Comparison of ENCODE assay signal across 19 cellular contexts in the genomic region with DNA sequence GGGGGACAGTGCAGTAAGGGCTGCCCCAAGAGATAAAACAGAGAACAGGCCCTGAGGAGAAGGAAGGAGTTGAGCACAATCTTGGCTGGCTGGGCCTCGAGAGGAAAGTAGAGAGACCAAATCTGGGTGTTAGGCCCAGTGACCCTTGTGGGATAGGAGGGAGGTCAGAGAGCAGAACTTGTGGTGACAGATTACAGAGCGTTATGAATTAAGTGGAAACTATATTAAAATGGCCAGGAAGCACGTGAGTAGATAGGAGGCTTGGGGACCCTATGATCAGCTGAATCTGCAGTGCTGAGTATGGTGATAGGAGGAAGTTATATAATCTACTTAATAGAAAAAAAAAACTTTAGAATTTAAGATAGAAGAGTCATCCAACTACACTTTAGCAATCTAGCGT.
DNase-seq lines count a peak whose midpoint lies in the region; ATAC-seq and TF ChIP-seq lines count a peak whose summit lies in the region.
"Had no signal": no experiment of that assay in that cellular context is flagged by ENCODE, and none has a peak within 500 bp of the region (broad histone marks: within the 10 kb centered on the region; RNA-seq: fewer than 3 reads in every experiment).

No MANE protein-coding gene starts in this region.

- peak overlapping the region; percentile 13 for H3K27ac Mint-ChIP-seq in stimulated activated naive CD8-positive, alpha-beta T cell treated with anti-CD3 and anti-CD28 coated beads, Interleukin-15, Interleukin-2, amounts not matched to agents 100 ng/mL and 50 ng/mL, for 24 hours
- no peak overlapping the region for H3K27ac Mint-ChIP-seq in stimulated activated naive CD8-positive, alpha-beta T cell treated with anti-CD3 and anti-CD28 coated beads, Interleukin-15, amount 100 ng/mL, for 72 hours
- peak overlapping the region; percentile 89 for H3K27ac Mint-ChIP-seq in effector memory CD8-positive, alpha-beta T cell
- peak overlapping the region; percentile 92 for H3K27ac Mint-ChIP-seq in stimulated activated naive B cell treated with anti-CD40 and anti-IgM and Interleukin-4, amounts not matched to agents 10 μg/mL and 1 μg/mL and 100 μg/mL, for 72 hours
- H3K27ac Mint-ChIP-seq: nephron had no signal

- H3K4me1 Mint-ChIP-seq in stimulated activated naive CD8-positive, alpha-beta T cell treated with anti-CD3 and anti-CD28 coated beads, Interleukin-15, Interleukin-2, amounts not matched to agents 100 ng/mL and 50 ng/mL, for 24 hours (ENCODE audit: low read depth), result peaks cover 68% of the 10 kb centered on the region
- peaks cover 46% of the 10 kb centered on the region for H3K4me1 Mint-ChIP-seq in stimulated activated naive CD8-positive, alpha-beta T cell treated with anti-CD3 and anti-CD28 coated beads, Interleukin-15, amount 100 ng/mL, for 72 hours
- H3K4me1 Mint-ChIP-seq in effector memory CD8-positive, alpha-beta T cell (ENCODE audit: low read depth in 2 of 2), result peaks cover 53 to 72% of the 10 kb centered on the region in 2 donors
- H3K4me1 Mint-ChIP-seq in stimulated activated naive B cell treated with anti-CD40 and anti-IgM and Interleukin-4, amounts not matched to agents 10 μg/mL and 1 μg/mL and 100 μg/mL, for 72 hours, result peaks cover 38 to 63% of the 10 kb centered on the region in 2 donors

- no peaks in the 10 kb centered on the region for H4K20me1 ChIP-seq in SU-DHL-6 (ENCODE audit: low read depth, low read length)

- no peak overlapping the region for H3K4me3 ChIP-seq in SU-DHL-6 (ENCODE audit: insufficient read depth, low read length, poor library complexity, severe bottlenecking)
- H3K4me3 ChIP-seq: breast epithelium, Peyer's patch, prostate gland, smooth muscle cell, transverse colon had no signal

- no peaks in the 10 kb centered on the region for H3K9me3 ChIP-seq in SU-DHL-6 (ENCODE audit: insufficient read depth, low read length)
- H3K9me3 ChIP-seq: breast epithelium, Peyer's patch, prostate gland, transverse colon had no signal

- H3K79me2 ChIP-seq in SU-DHL-6 (ENCODE audit: insufficient read depth, low read length), result peaks cover 51% of the 10 kb centered on the region

- H2AFZ ChIP-seq in SU-DHL-6 (ENCODE audit: low read depth, low read length, severe bottlenecking), result no peak overlapping the region

- no peaks in the 10 kb centered on the region for H3K27me3 Mint-ChIP-seq in stimulated activated naive CD8-positive, alpha-beta T cell treated with anti-CD3 and anti-CD28 coated beads, Interleukin-15, Interleukin-2, amounts not matched to agents 100 ng/mL and 50 ng/mL, for 24 hours
- H3K27me3 Mint-ChIP-seq in stimulated activated naive CD8-positive, alpha-beta T cell treated with anti-CD3 and anti-CD28 coated beads, Interleukin-15, amount 100 ng/mL, for 72 hours, result no peaks in the 10 kb centered on the region
- no peaks in the 10 kb centered on the region for H3K27me3 Mint-ChIP-seq in effector memory CD8-positive, alpha-beta T cell
- no peaks in the 10 kb centered on the region for H3K27me3 Mint-ChIP-seq in stimulated activated naive B cell treated with anti-CD40 and anti-IgM and Interleukin-4, amounts not matched to agents 10 μg/mL and 1 μg/mL and 100 μg/mL, for 72 hours

- ATAC-seq in stimulated activated naive CD8-positive, alpha-beta T cell treated with anti-CD3 and anti-CD28 coated beads, Interleukin-15, amount 100 ng/mL, for 72 hours, result no peak
- ATAC-seq in effector memory CD8-positive, alpha-beta T cell (replicated peaks), result no peak
- ATAC-seq in stimulated activated naive B cell treated with anti-CD40 and anti-IgM and Interleukin-4, amounts not matched to agents 10 μg/mL and 1 μg/mL and 100 μg/mL, for 72 hours (replicated peaks), result peak; percentile 51 to 53
- ATAC-seq in HG02759 (IDR thresholded peaks at IDR 0.05; ENCODE audit: unreplicated experiment), result no peak

- no peak for TF ChIP-seq CTCF in SU-DHL-6 (IDR thresholded peaks at IDR 0.05; ENCODE audit: insufficient read depth, low read length, poor library complexity, severe bottlenecking)
- TF ChIP-seq CTCF in GM13977 (IDR thresholded peaks at IDR 0.05; ENCODE audit: extremely low read depth, insufficient read depth, missing control alignments), result no peak

- no peak overlapping the region for H3K4me2 ChIP-seq in SU-DHL-6 (ENCODE audit: low read depth, low read length, poor library complexity, severe bottlenecking)
- H3K4me2 ChIP-seq: smooth muscle cell had no signal

- H3F3A ChIP-seq in SU-DHL-6 (ENCODE audit: insufficient read depth), result peaks cover 9% of the 10 kb centered on the region; the same call in 1 of the 2 replicates

- in situ Hi-C loops in GM13977 (cut with MboI; ENCODE audit: low pct_unique_long_range_greater_than_20kb, low sequenced_read_pairs, unreplicated experiment), result no loop called here

- no peaks in the 10 kb centered on the region for H3K9me2 ChIP-seq in SU-DHL-6 (replicated peaks; ENCODE audit: insufficient read depth, low read length)

- no peaks in the 10 kb centered on the region for H3K27me3 ChIP-seq in SU-DHL-6 (ENCODE audit: low read length)
- H3K27me3 ChIP-seq: breast epithelium, Peyer's patch, transverse colon had no signal

- H3K27ac ChIP-seq in SU-DHL-6 (ENCODE audit: low read depth, low read length), result peak overlapping the region; percentile 64; the same call in 1 of the 2 replicates
- H3K27ac ChIP-seq: breast epithelium, WERI-Rb-1 had no signal

- H3K4me3 Mint-ChIP-seq in stimulated activated naive CD8-positive, alpha-beta T cell treated with anti-CD3 and anti-CD28 coated beads, Interleukin-15, Interleukin-2, amounts not matched to agents 100 ng/mL and 50 ng/mL, for 24 hours, result no peak overlapping the region
- no peak overlapping the region for H3K4me3 Mint-ChIP-seq in stimulated activated naive CD8-positive, alpha-beta T cell treated with anti-CD3 and anti-CD28 coated beads, Interleukin-15, amount 100 ng/mL, for 72 hours
- H3K4me3 Mint-ChIP-seq in effector memory CD8-positive, alpha-beta T cell, result peak overlapping the region in 1 of 2 donors; percentile 35
- H3K4me3 Mint-ChIP-seq in stimulated activated naive B cell treated with anti-CD40 and anti-IgM and Interleukin-4, amounts not matched to agents 10 μg/mL and 1 μg/mL and 100 μg/mL, for 72 hours, result peak overlapping the region; percentile 0 to 14
- H3K4me3 Mint-ChIP-seq: nephron had no signal

- H3K9me3 Mint-ChIP-seq in stimulated activated naive CD8-positive, alpha-beta T cell treated with anti-CD3 and anti-CD28 coated beads, Interleukin-15, Interleukin-2, amounts not matched to agents 100 ng/mL and 50 ng/mL, for 24 hours, result no peaks in the 10 kb centered on the region
- no peaks in the 10 kb centered on the region for H3K9me3 Mint-ChIP-seq in stimulated activated naive CD8-positive, alpha-beta T cell treated with anti-CD3 and anti-CD28 coated beads, Interleukin-15, amount 100 ng/mL, for 72 hours
- H3K9me3 Mint-ChIP-seq in effector memory CD8-positive, alpha-beta T cell, result no peaks in the 10 kb centered on the region
- no peaks in the 10 kb centered on the region for H3K9me3 Mint-ChIP-seq in stimulated activated naive B cell treated with anti-CD40 and anti-IgM and Interleukin-4, amounts not matched to agents 10 μg/mL and 1 μg/mL and 100 μg/mL, for 72 hours
- H3K9me3 Mint-ChIP-seq: nephron had no signal

- DNase-seq in stimulated activated naive CD8-positive, alpha-beta T cell treated with anti-CD3 and anti-CD28 coated beads, Interleukin-15, amount 100 ng/mL, for 72 hours, result no peak
- DNase-seq in effector memory CD8-positive, alpha-beta T cell, result no peak
- no peak for DNase-seq in stimulated activated naive B cell treated with anti-CD40 and anti-IgM and Interleukin-4, amounts not matched to agents 10 μg/mL and 1 μg/mL and 100 μg/mL, for 72 hours
- DNase-seq in hypothalamus (lab: John Stamatoyannopoulos, UW) (no peak), GM13977 (ENCODE audit: low spot score) (no peak)
- DNase-seq: DMS53, mammary epithelial cell, NCI-H1105, NCI-H774, transverse colon, WERI-Rb-1 had no signal

- H3K36me3 ChIP-seq in SU-DHL-6 (ENCODE audit: low read length), result 0 out of 2 replicates have a peak, but pooled peaks cover 5% of the 10 kb centered on the region
- H3K36me3 ChIP-seq: breast epithelium, Peyer's patch, prostate gland, transverse colon, WERI-Rb-1 had no signal

- peaks cover 26% of the 10 kb centered on the region for H3K36me3 Mint-ChIP-seq in stimulated activated naive CD8-positive, alpha-beta T cell treated with anti-CD3 and anti-CD28 coated beads, Interleukin-15, Interleukin-2, amounts not matched to agents 100 ng/mL and 50 ng/mL, for 24 hours (ENCODE audit: low read depth)
- peaks cover 32% of the 10 kb centered on the region for H3K36me3 Mint-ChIP-seq in effector memory CD8-positive, alpha-beta T cell (ENCODE audit: insufficient read depth)
- H3K36me3 Mint-ChIP-seq in stimulated activated naive B cell treated with anti-CD40 and anti-IgM and Interleukin-4, amounts not matched to agents 10 μg/mL and 1 μg/mL and 100 μg/mL, for 72 hours, result peaks cover 18 to 44% of the 10 kb centered on the region in 2 donors

- H3K9ac ChIP-seq in SU-DHL-6 (ENCODE audit: low read length), result no peak overlapping the region

Comparison
In these comparisons a context has a peak if more than half of its experiments do, and no peak if none do; other contexts are left out.
1. H3K27ac Mint-ChIP-seq: peak in stimulated activated naive CD8-positive, alpha-beta T cell treated with anti-CD3 and anti-CD28 coated beads, Interleukin-15, Interleukin-2, amounts not matched to agents 100 ng/mL and 50 ng/mL, for 24 hours (single experiment), effector memory CD8-positive, alpha-beta T cell (2 of 2) and stimulated activated naive B cell treated with anti-CD40 and anti-IgM and Interleukin-4, amounts not matched to agents 10 μg/mL and 1 μg/mL and 100 μg/mL, for 72 hours (single experiment); none in stimulated activated naive CD8-positive, alpha-beta T cell treated with anti-CD3 and anti-CD28 coated beads, Interleukin-15, amount 100 ng/mL, for 72 hours (0 of 2).
2. H3K4me3 Mint-ChIP-seq: peak in stimulated activated naive B cell treated with anti-CD40 and anti-IgM and Interleukin-4, amounts not matched to agents 10 μg/mL and 1 μg/mL and 100 μg/mL, for 72 hours (2 of 2); none in stimulated activated naive CD8-positive, alpha-beta T cell treated with anti-CD3 and anti-CD28 coated beads, Interleukin-15, Interleukin-2, amounts not matched to agents 100 ng/mL and 50 ng/mL, for 24 hours (single experiment) and stimulated activated naive CD8-positive, alpha-beta T cell treated with anti-CD3 and anti-CD28 coated beads, Interleukin-15, amount 100 ng/mL, for 72 hours (0 of 2).
3. ATAC-seq: peak in stimulated activated naive B cell treated with anti-CD40 and anti-IgM and Interleukin-4, amounts not matched to agents 10 μg/mL and 1 μg/mL and 100 μg/mL, for 72 hours (2 of 2); none in stimulated activated naive CD8-positive, alpha-beta T cell treated with anti-CD3 and anti-CD28 coated beads, Interleukin-15, amount 100 ng/mL, for 72 hours (single experiment), effector memory CD8-positive, alpha-beta T cell (single experiment) and HG02759 (single experiment).